28 cellular contexts compared by ENCODE assay signal in genomic region chr18:11775436-11775835, GRCh38.
"Had no signal": no experiment of that assay in that cellular context is flagged by ENCODE, and none has a peak within 500 bp of the region (broad histone marks: within the 10 kb centered on the region; RNA-seq: fewer than 3 reads in every experiment).

No MANE protein-coding gene starts in this region.

- H3K4me1 ChIP-seq: left ventricle myocardium inferior, pancreas, prostate gland, stomach, testis, thyroid gland, transverse colon, upper lobe of left lung, vagina had no signal

- H3K4me3 ChIP-seq: left ventricle myocardium inferior, lung, mucosa of descending colon, pancreas, prostate gland, skin epidermis, stomach, testis, thyroid gland, transverse colon, upper lobe of left lung, vagina had no signal

- H3K4me1 Mint-ChIP-seq: naive thymus-derived CD4-positive, alpha-beta T cell; neural crest cell; stimulated activated naive B cell treated with anti-CD40 and anti-IgM and Interleukin-4, amounts not matched to agents 10 μg/mL and 1 μg/mL and 100 μg/mL, for 72 hours had no signal

- H3K27ac Mint-ChIP-seq: naive thymus-derived CD4-positive, alpha-beta T cell; natural killer cell treated with Interleukin-12 subunit alpha and Interleukin-12 subunit beta and Interleukin-15 and Interleukin-18, amount 100 ng/mL, for 72 hours; stimulated activated naive B cell treated with anti-CD40 and anti-IgM and Interleukin-4, amounts not matched to agents 10 μg/mL and 1 μg/mL and 100 μg/mL, for 72 hours had no signal

- H3K9me3 Mint-ChIP-seq: natural killer cell treated with Interleukin-12 subunit alpha and Interleukin-12 subunit beta and Interleukin-15 and Interleukin-18, amount 100 ng/mL, for 72 hours; neural crest cell had no signal

- H3K36me3 Mint-ChIP-seq: naive thymus-derived CD4-positive, alpha-beta T cell; natural killer cell treated with Interleukin-12 subunit alpha and Interleukin-12 subunit beta and Interleukin-15 and Interleukin-18, amount 100 ng/mL, for 72 hours; stimulated activated naive B cell treated with anti-CD40 and anti-IgM and Interleukin-4, amounts not matched to agents 10 μg/mL and 1 μg/mL and 100 μg/mL, for 72 hours had no signal

- DNase-seq: islet precursor cell; left ventricle myocardium inferior; midbrain; mucosa of descending colon; naive thymus-derived CD4-positive, alpha-beta T cell; nucleus accumbens; pancreas; posterior cingulate gyrus; retina; right cardiac atrium; stimulated activated CD4-positive, alpha-beta T cell treated with anti-CD3 and anti-CD28 coated beads, Interleukin-12 subunit alpha, Interleukin-12 subunit beta, amount 100 ng/mL, for 4 hours; stimulated activated CD4-positive, alpha-beta T cell treated with anti-CD3 and anti-CD28 coated beads, Interleukin-15, amount 100 ng/mL, for 24 hours; stimulated activated CD4-positive, alpha-beta T cell treated with anti-CD3 and anti-CD28 coated beads, Interleukin-2, amount 100 ng/mL, for 24 hours; stimulated activated CD4-positive, alpha-beta T cell treated with anti-CD3 and anti-CD28 coated beads, Interleukin-4, amount 100 ng/mL, for 1 hour; stimulated activated naive B cell treated with anti-CD40 and anti-IgM and Interleukin-4, amounts not matched to agents 10 μg/mL and 1 μg/mL and 100 μg/mL, for 72 hours; stimulated activated naive CD8-positive, alpha-beta T cell treated with anti-CD3 and anti-CD28 coated beads, Interleukin-15, Interleukin-2, amounts not matched to agents 100 U/mL and 50 U/mL, for 24 hours; stomach; testis; thyroid gland; transverse colon; upper lobe of left lung had no signal

- H3K27ac ChIP-seq: left ventricle myocardium inferior, pancreas, prostate gland, skin epidermis, stomach, testis, thyroid gland, transverse colon, upper lobe of left lung, vagina had no signal

- H3K9me3 ChIP-seq: left ventricle myocardium inferior, mucosa of descending colon, pancreas, prostate gland, stomach, testis, thyroid gland, transverse colon, upper lobe of left lung, vagina had no signal

- H3K4me3 Mint-ChIP-seq: naive thymus-derived CD4-positive, alpha-beta T cell; natural killer cell treated with Interleukin-12 subunit alpha and Interleukin-12 subunit beta and Interleukin-15 and Interleukin-18, amount 100 ng/mL, for 72 hours; neural crest cell; stimulated activated naive B cell treated with anti-CD40 and anti-IgM and Interleukin-4, amounts not matched to agents 10 μg/mL and 1 μg/mL and 100 μg/mL, for 72 hours had no signal

- ATAC-seq: mucosa of descending colon; naive thymus-derived CD4-positive, alpha-beta T cell; pancreas; right cardiac atrium; sciatic nerve; stimulated activated naive B cell treated with anti-CD40 and anti-IgM and Interleukin-4, amounts not matched to agents 10 μg/mL and 1 μg/mL and 100 μg/mL, for 72 hours; stimulated activated naive CD8-positive, alpha-beta T cell treated with anti-CD3 and anti-CD28 coated beads, Interleukin-15, Interleukin-2, amounts not matched to agents 100 U/mL and 50 U/mL, for 24 hours had no signal

- H3K27me3 ChIP-seq: pancreas, stomach, testis, thyroid gland, transverse colon, upper lobe of left lung, vagina had no signal

- H3K36me3 ChIP-seq: left ventricle myocardium inferior, pancreas, prostate gland, stomach, thyroid gland, transverse colon, upper lobe of left lung, vagina had no signal
